ENCODE assay signal across 1 cellular context in the genomic region with DNA sequence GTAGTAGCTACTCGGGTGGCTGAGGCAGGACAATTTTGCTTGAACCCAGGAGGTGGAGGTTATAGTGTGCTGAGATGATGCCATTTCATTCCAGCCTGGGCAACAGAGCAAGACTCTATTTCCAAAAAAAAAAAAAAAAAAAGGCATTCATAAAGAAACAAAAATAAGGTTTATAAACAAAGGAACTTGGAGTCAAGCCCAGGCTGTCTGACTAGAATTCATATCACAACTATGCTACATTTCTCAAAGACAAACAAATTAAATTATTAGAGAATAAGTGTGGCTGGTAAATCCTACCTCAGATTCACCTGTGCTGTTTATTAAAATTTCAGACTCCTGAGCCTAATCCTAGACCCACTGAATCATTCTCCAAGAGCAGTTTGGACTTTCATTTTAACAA.
TF ChIP-seq lines count a peak whose summit lies in the region.

No MANE protein-coding gene starts in this region.

TF ChIP-seq in GM12878, 131 proteins besides CTCF, POLR2A, EP300 and RAD21:
- TF ChIP-seq, protein P1, sequence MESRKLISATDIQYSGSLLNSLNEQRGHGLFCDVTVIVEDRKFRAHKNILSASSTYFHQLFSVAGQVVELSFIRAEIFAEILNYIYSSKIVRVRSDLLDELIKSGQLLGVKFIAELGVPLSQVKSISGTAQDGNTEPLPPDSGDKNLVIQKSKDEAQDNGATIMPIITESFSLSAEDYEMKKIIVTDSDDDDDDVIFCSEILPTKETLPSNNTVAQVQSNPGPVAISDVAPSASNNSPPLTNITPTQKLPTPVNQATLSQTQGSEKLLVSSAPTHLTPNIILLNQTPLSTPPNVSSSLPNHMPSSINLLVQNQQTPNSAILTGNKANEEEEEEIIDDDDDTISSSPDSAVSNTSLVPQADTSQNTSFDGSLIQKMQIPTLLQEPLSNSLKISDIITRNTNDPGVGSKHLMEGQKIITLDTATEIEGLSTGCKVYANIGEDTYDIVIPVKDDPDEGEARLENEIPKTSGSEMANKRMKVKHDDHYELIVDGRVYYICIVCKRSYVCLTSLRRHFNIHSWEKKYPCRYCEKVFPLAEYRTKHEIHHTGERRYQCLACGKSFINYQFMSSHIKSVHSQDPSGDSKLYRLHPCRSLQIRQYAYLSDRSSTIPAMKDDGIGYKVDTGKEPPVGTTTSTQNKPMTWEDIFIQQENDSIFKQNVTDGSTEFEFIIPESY (IDR thresholded peaks at IDR 0.05) = no peak
- no peak for TF ChIP-seq BHLHE40 (IDR thresholded peaks at IDR 0.05; ENCODE audit: borderline replicate concordance in 1 of 2, low read depth in 2 of 2, low read length in 1 of 2)
- TF ChIP-seq SMC3 (IDR thresholded peaks at IDR 0.05; ENCODE audit: borderline replicate concordance, low read length) = no peak
- no peak for TF ChIP-seq ZZZ3 (IDR thresholded peaks at IDR 0.05; ENCODE audit: control insufficient read depth, insufficient read length, low read depth)
- no peak for TF ChIP-seq YY1 (IDR thresholded peaks at IDR 0.05; ENCODE audit: low read depth, low read length)
- TF ChIP-seq, protein P2, sequence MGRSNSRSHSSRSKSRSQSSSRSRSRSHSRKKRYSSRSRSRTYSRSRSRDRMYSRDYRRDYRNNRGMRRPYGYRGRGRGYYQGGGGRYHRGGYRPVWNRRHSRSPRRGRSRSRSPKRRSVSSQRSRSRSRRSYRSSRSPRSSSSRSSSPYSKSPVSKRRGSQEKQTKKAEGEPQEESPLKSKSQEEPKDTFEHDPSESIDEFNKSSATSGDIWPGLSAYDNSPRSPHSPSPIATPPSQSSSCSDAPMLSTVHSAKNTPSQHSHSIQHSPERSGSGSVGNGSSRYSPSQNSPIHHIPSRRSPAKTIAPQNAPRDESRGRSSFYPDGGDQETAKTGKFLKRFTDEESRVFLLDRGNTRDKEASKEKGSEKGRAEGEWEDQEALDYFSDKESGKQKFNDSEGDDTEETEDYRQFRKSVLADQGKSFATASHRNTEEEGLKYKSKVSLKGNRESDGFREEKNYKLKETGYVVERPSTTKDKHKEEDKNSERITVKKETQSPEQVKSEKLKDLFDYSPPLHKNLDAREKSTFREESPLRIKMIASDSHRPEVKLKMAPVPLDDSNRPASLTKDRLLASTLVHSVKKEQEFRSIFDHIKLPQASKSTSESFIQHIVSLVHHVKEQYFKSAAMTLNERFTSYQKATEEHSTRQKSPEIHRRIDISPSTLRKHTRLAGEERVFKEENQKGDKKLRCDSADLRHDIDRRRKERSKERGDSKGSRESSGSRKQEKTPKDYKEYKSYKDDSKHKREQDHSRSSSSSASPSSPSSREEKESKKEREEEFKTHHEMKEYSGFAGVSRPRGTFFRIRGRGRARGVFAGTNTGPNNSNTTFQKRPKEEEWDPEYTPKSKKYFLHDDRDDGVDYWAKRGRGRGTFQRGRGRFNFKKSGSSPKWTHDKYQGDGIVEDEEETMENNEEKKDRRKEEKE (IDR thresholded peaks at IDR 0.05) = no peak
- no peak for TF ChIP-seq NRF1 (conservative IDR thresholded peaks at IDR 0.05; ENCODE audit: low read depth, low read length)
- no peak for TF ChIP-seq PML (IDR thresholded peaks at IDR 0.05; ENCODE audit: low read length)
- TF ChIP-seq MTA2 (IDR thresholded peaks at IDR 0.05; ENCODE audit: low read depth) = no peak
- no peak for TF ChIP-seq SUPT20H (IDR thresholded peaks at IDR 0.05; ENCODE audit: borderline replicate concordance, control insufficient read depth, low read depth, low read length)
